9 cellular contexts compared by ENCODE assay signal in genomic region chr1:8343464-8344001, GRCh38. TPM values are rescaled to one million over a fixed set of nuclear protein-coding genes. Genes with fewer than 3 reads are reported as not detected.
DNase-seq lines count a peak whose midpoint lies in the region; ATAC-seq and TF ChIP-seq lines count a peak whose summit lies in the region.
"Had no signal": no experiment of that assay in that cellular context is flagged by ENCODE, and none has a peak within 500 bp of the region (broad histone marks: within the 10 kb centered on the region; RNA-seq: fewer than 3 reads in every experiment).

No MANE protein-coding gene starts in this region.

- no peaks in the 10 kb centered on the region for H3K9me2 ChIP-seq in GM23338 (ENCODE audit: insufficient read depth)

- H3K79me2 ChIP-seq in GM23338 (replicated peaks; ENCODE audit: insufficient read depth) = no peaks in the 10 kb centered on the region

- H3K36me3 Mint-ChIP-seq in GM23338 (ENCODE audit: low read depth) = no peaks in the 10 kb centered on the region; the same call in 2 of the 3 replicates

- H3K4me1 ChIP-seq in HEK293 (ENCODE audit: control insufficient read depth, insufficient read depth, low read length) (peaks cover 3% of the 10 kb centered on the region; the same call in 1 of the 2 replicates), stomach (peaks cover 11 to 36% (median 20%) of the 10 kb centered on the region in 4 donors), GM23338 (ENCODE audit: insufficient read depth) (no peaks in the 10 kb centered on the region)

- peaks cover 8% of the 10 kb centered on the region; the same call in 2 of the 3 replicates for H3K4me1 Mint-ChIP-seq in GM23338

- H3K36me3 ChIP-seq in HEK293 (ENCODE audit: control insufficient read depth in 2 of 2, insufficient read depth in 1 of 2, low read length in 2 of 2) (no peaks in the 10 kb centered on the region), stomach (peaks cover 0 to 8% (median 0%) of the 10 kb centered on the region in 4 donors), GM23338 (ENCODE audit: insufficient read depth) (no peaks in the 10 kb centered on the region)

- ATAC-seq in GM18909 (IDR thresholded peaks at IDR 0.05; ENCODE audit: poor library complexity, unreplicated experiment) = no peak
- no peak for ATAC-seq in GM19023 (IDR thresholded peaks at IDR 0.05; ENCODE audit: unreplicated experiment)
- no peak for ATAC-seq in GM23338

- POLR2A ChIA-PET in HEK293 (lab: Yijun Ruan, JAX) = interaction anchor here (0.6 to 1.2 kb wide), 3 partner anchors 317 to 572 kb away, joined by 3 to 5 read pairs (median 3); partner anchors contain the start of genes ERRFI1 and VAMP3

- CTCF ChIA-PET in HEK293 (lab: Yijun Ruan, JAX) = interaction anchor here (0.8 to 1.6 kb wide), 4 partner anchors 30 to 676 kb away, joined by 3 to 5 read pairs (median 4); no protein-coding TSS in a partner anchor

- no peak overlapping the region; the same call in 1 of the 2 replicates for H3K27ac Mint-ChIP-seq in GM23338

- no peaks in the 10 kb centered on the region for H3K9me3 ChIP-seq in HEK293 (ENCODE audit: control insufficient read depth, insufficient read depth, low read depth, low read length)
- no peaks in the 10 kb centered on the region for H3K9me3 ChIP-seq in stomach

- H3K27me3 ChIP-seq in stomach (no peaks in the 10 kb centered on the region), GM23338 (ENCODE audit: insufficient read depth) (no peaks in the 10 kb centered on the region)

- no peaks in the 10 kb centered on the region for H4K20me1 ChIP-seq in GM23338 (replicated peaks; ENCODE audit: insufficient read depth)

- H3K9me3 Mint-ChIP-seq in GM23338 = no peaks in the 10 kb centered on the region

- H3K27ac ChIP-seq in HEK293 (ENCODE audit: extremely low read depth, low read depth, low read length) (no peak overlapping the region), stomach (peak overlapping the region; percentile 70 to 86 (median 81)), GM23338 (ENCODE audit: low read depth) (no peak overlapping the region)

- no peak overlapping the region for H2AFZ ChIP-seq in GM23338

- no peak for TF ChIP-seq CTCF in HEK293 (tag by site-specific recombination; IDR thresholded peaks at IDR 0.05)
- TF ChIP-seq CTCF in stomach (IDR thresholded peaks at IDR 0.05) = no peak
- TF ChIP-seq CTCF in GM23338 (conservative IDR thresholded peaks at IDR 0.05; ENCODE audit: low read depth in 2 of 2) = no peak

- 14 to 39% (median 27%) methylated on average over 19 to 32 of the region's 32 CpGs for whole genome bisulfite sequencing in stomach, 5 donors

- peak; percentile 78 for TF ChIP-seq EP300 in stomach (IDR thresholded peaks at IDR 0.05)

- peaks cover 4% of the 10 kb centered on the region for H3K27me3 Mint-ChIP-seq in GM23338 (ENCODE audit: insufficient read depth, low read depth, poor library complexity)

- no peaks in the 10 kb centered on the region for H3F3A ChIP-seq in GM23338 (replicated peaks; ENCODE audit: low read depth)

- intact Hi-C loops in stomach (cut with DNase I; ENCODE audit: low total_unique reads) = no loop called here

- no peak for TF ChIP-seq POLR2A in stomach (IDR thresholded peaks at IDR 0.05)

- no peak overlapping the region for H3K4me3 Mint-ChIP-seq in GM23338

- DNase-seq in brain pericyte (ENCODE audit: low read depth, low spot score) (peak; percentile 84), kidney glomerular epithelial cell (lab: John Stamatoyannopoulos, UW) (peak; percentile 99), stomach (peak; percentile 76), GM23338 (ENCODE audit: low spot score) (no peak)
- no peak for DNase-seq in activated CD4-positive, alpha-beta T cell treated with anti-CD3 and anti-CD28 coated beads for 4 hours
- DNase-seq: activated CD4-positive, alpha-beta T cell treated with anti-CD3 and anti-CD28 coated beads, Interleukin-2, amount 50 U/mL, for 48 hours had no signal

- peak overlapping the region; percentile 16; the same call in 1 of the 2 replicates for H3K4me3 ChIP-seq in HEK293 (ENCODE audit: low read depth, low read length)
- peak overlapping the region in 3 of 4 donors; percentile 5 to 28 (median 25) for H3K4me3 ChIP-seq in stomach
- no peak overlapping the region for H3K4me3 ChIP-seq in GM23338

- no peak overlapping the region for H3K4me2 ChIP-seq in GM23338

TF ChIP-seq in HEK293, 187 proteins besides CTCF, POLR2A, EP300 and RAD21 (continues in another document):
- TF ChIP-seq HIC1 (tag by site-specific recombination; IDR thresholded peaks at IDR 0.05) (peak; percentile 15; the same call in 1 of the 2 replicates), ZNF146 (tag by site-specific recombination; IDR thresholded peaks at IDR 0.05) (no peak), HOXC10 (CRISPR knock-in tag; IDR thresholded peaks at IDR 0.05) (no peak), ZNF629 (tag by site-specific recombination; IDR thresholded peaks at IDR 0.05) (peak; percentile 58), SP7 (tag by site-specific recombination; IDR thresholded peaks at IDR 0.05) (no peak), ZNF777 (tag by site-specific recombination; IDR thresholded peaks at IDR 0.05; ENCODE audit: borderline replicate concordance) (no peak), ZFP3 (tag by site-specific recombination; IDR thresholded peaks at IDR 0.05; ENCODE audit: low read depth) (no peak), ZNF707 (tag by site-specific recombination; IDR thresholded peaks at IDR 0.05) (no peak), KLF8 (tag by site-specific recombination; IDR thresholded peaks at IDR 0.05) (no peak), ZIC2 (tag by site-specific recombination; IDR thresholded peaks at IDR 0.05) (no peak), ZNF10 (tag by site-specific recombination; IDR thresholded peaks at IDR 0.05) (no peak), ZNF311 (tag by site-specific recombination; IDR thresholded peaks at IDR 0.05; ENCODE audit: borderline replicate concordance) (no peak), ZNF585B (tag by site-specific recombination; IDR thresholded peaks at IDR 0.05) (no peak), ZNF624 (tag by site-specific recombination; IDR thresholded peaks at IDR 0.05) (no peak), ZBTB8A (tag by site-specific recombination; IDR thresholded peaks at IDR 0.05) (peak; percentile 25; the same call in 1 of the 2 replicates)

TF ChIP-seq in GM23338, 12 proteins besides CTCF, POLR2A, EP300 and RAD21 (continues in another document):
- TF ChIP-seq NANOG (IDR thresholded peaks at IDR 0.05; ENCODE audit: borderline replicate concordance) (no peak), EZH2 (IDR thresholded peaks at IDR 0.05; ENCODE audit: low read depth, unreplicated experiment) (no peak), EZH2phosphoT487 (IDR thresholded peaks at IDR 0.05; ENCODE audit: unreplicated experiment) (no peak), ETS1 (IDR thresholded peaks at IDR 0.05) (no peak), JUNB (IDR thresholded peaks at IDR 0.05; ENCODE audit: unreplicated experiment) (no peak), POLR2AphosphoS5 (IDR thresholded peaks at IDR 0.05; ENCODE audit: low read depth) (no peak), ZNF331 (CRISPR knock-in tag; IDR thresholded peaks at IDR 0.05; ENCODE audit: low read depth) (no peak)

RNA-seq across cellular contexts. Expression of gene SLC45A1, which starts 25.6 kb away (rescaled TPM):
- total RNA-seq in stomach = 1 to 10 TPM in 2 of 5 donors, not detected in 3; 2.4 to 3.0 TPM
- polyA plus RNA-seq in stomach = 1 to 10 TPM; 1.1 to 2.5 (median 1.6) TPM
- 2.2 and 2.3 TPM in 2 replicates for total RNA-seq in GM23338 (2014; rRNA removed; shearing (Covaris generic))
- polyA plus RNA-seq in GM23338 (2016; fragmentation: Nextera tagmentation; extraction: Ambion mirVana) = 1.1 and 1.3 TPM in 2 replicates

Comparison
In these comparisons a context has a peak if more than half of its experiments do, and no peak if none do; other contexts are left out.
1. H3K27ac ChIP-seq: peak in stomach (5 of 5); none in HEK293 (single experiment) and GM23338 (single experiment).
2. DNase-seq: peak in brain pericyte (single experiment), kidney glomerular epithelial cell (single experiment) and stomach (single experiment); none in activated CD4-positive, alpha-beta T cell treated with anti-CD3 and anti-CD28 coated beads for 4 hours (0 of 2) and GM23338 (single experiment).